Comparison of ENCODE assay signal across 18 cellular contexts in genomic region chr21:26194326-26194725, GRCh38. TPM values are rescaled to one million over a fixed set of nuclear protein-coding genes. Genes with fewer than 3 reads are reported as not detected.
DNase-seq lines count a peak whose midpoint lies in the region; ATAC-seq and TF ChIP-seq lines count a peak whose summit lies in the region.
"Had no signal": no experiment of that assay in that cellular context is flagged by ENCODE, and none has a peak within 500 bp of the region (broad histone marks: within the 10 kb centered on the region; RNA-seq: fewer than 3 reads in every experiment).

No MANE protein-coding gene starts in this region.

- TF ChIP-seq CTCF in AG10803 (conservative IDR thresholded peaks at IDR 0.05; ENCODE audit: low read length): no peak
- TF ChIP-seq CTCF in HFFc6 (IDR thresholded peaks at IDR 0.05): no peak
- no peak for TF ChIP-seq CTCF in psoas muscle (IDR thresholded peaks at IDR 0.05)

- H3K4me3 Mint-ChIP-seq in HFFc6: peak overlapping the region; percentile 85

- H3K9me3 ChIP-seq in psoas muscle: no peaks in the 10 kb centered on the region

- no peaks in the 10 kb centered on the region for H3K36me3 ChIP-seq in psoas muscle (ENCODE audit: insufficient read depth in 1 of 2, low read depth in 1 of 2)

- H3K9me3 Mint-ChIP-seq in HFFc6: no peaks in the 10 kb centered on the region

- no peaks in the 10 kb centered on the region for H3K4me1 ChIP-seq in psoas muscle

- ATAC-seq in Right ventricle myocardium superior (ENCODE audit: poor library complexity): no peak
- ATAC-seq in HG02840 (IDR thresholded peaks at IDR 0.05; ENCODE audit: low FRiP score, unreplicated experiment): no peak
- ATAC-seq in psoas muscle: no peak

- no peaks in the 10 kb centered on the region for H3K27me3 ChIP-seq in psoas muscle (ENCODE audit: insufficient read depth in 3 of 3, low read length in 2 of 3)

- H3K27ac Mint-ChIP-seq in HFFc6: no peak overlapping the region

- peaks cover 33% of the 10 kb centered on the region for H3K4me1 Mint-ChIP-seq in HFFc6 (ENCODE audit: low read depth)

- no peaks in the 10 kb centered on the region for H3K36me3 Mint-ChIP-seq in HFFc6 (ENCODE audit: low read depth)

- intact Hi-C loops in Right ventricle myocardium superior (cut with DNase I) (no loop called here), head of caudate nucleus (cut with DNase I) (no loop called here), psoas muscle (cut with DNase I) (no loop called here)

- H3K27me3 Mint-ChIP-seq in HFFc6 (ENCODE audit: insufficient read depth): peaks cover 2% of the 10 kb centered on the region

- 56 to 86% (median 72%) methylated on average over 3 of the region's 3 CpGs for WGBS in psoas muscle, 3 donors

- no peak overlapping the region for H3K27ac ChIP-seq in psoas muscle
- H3K27ac ChIP-seq: KMS-11, PC-9 had no signal

- peak; percentile 88 for DNase-seq in AG10803 (ENCODE audit: low read depth)
- DNase-seq in HFFc6: no peak
- peak; percentile 21 for DNase-seq in fibroblast of gingiva (ENCODE audit: low read depth)
- DNase-seq in renal cortical epithelial cell (ENCODE audit: low read depth): peak; percentile 61
- no peak for DNase-seq in Right ventricle myocardium superior
- DNase-seq in head of caudate nucleus: no peak
- no peak for DNase-seq in psoas muscle
- DNase-seq: COR-L47, DMS153, HCEC 1CT, NCI-H1436, NCI-H2029 treated with DMSO at 0.1 percent for 48 hours, NCI-H2171 treated with DMSO at 0.1 percent for 48 hours, NCI-H510A, NCI-H82, PC-9 had no signal

- H3K4me3 ChIP-seq in AG10803 (ENCODE audit: low read length) (peak overlapping the region; percentile 2; the same call in 1 of the 2 replicates), psoas muscle (no peak overlapping the region)
- H3K4me3 ChIP-seq: PC-9 had no signal

RNA-seq across cellular contexts. Expression of gene APP, which starts 23.8 kb away (rescaled TPM):
- 100 to 1,000 TPM; 396 to 438 (median 425) TPM for total RNA-seq in HFFc6 (2021; fragmentation: NEBNext Ultra II Directional; extraction: Animal tissue kit (Norgen Biotek cat#: 25700))
- total RNA-seq in renal cortical epithelial cell (590 and 1,827 TPM in 2 replicates), Right ventricle myocardium superior (292 TPM), psoas muscle (100 to 1,000 TPM in 1 of 4 donors, 10 to 100 TPM in 3; 56.6 to 118 (median 77.7) TPM)
- 10 to 100 TPM; 37.7 to 47.8 (median 46.5) TPM for polyA plus RNA-seq in psoas muscle

Comparison
In these comparisons a context has a peak if more than half of its experiments do, and no peak if none do; other contexts are left out.
1. DNase-seq: peak in AG10803 (single experiment), fibroblast of gingiva (single experiment) and renal cortical epithelial cell (single experiment); none in HFFc6 (single experiment), Right ventricle myocardium superior (single experiment), head of caudate nucleus (0 of 42) and psoas muscle (0 of 2).